Comparison of ENCODE assay signal across 2 cellular contexts in genomic region chr12:615620-616019, GRCh38.
TF ChIP-seq lines count a peak whose summit lies in the region.

No MANE protein-coding gene starts in this region.

TF ChIP-seq in liver, 16 proteins besides CTCF, POLR2A, EP300 and RAD21:
- TF ChIP-seq NR2F2 (IDR thresholded peaks at IDR 0.05), result peak; percentile 94
- TF ChIP-seq YY1 (IDR thresholded peaks at IDR 0.05), result no peak
- TF ChIP-seq ZBTB33 (IDR thresholded peaks at IDR 0.05), result no peak
- TF ChIP-seq SP1 (IDR thresholded peaks at IDR 0.05), result peak; percentile 26

TF ChIP-seq in HepG2, 621 proteins besides CTCF, POLR2A, EP300 and RAD21:
- no peak for TF ChIP-seq NR0B2 (CRISPR knock-in tag; IDR thresholded peaks at IDR 0.05)
- TF ChIP-seq RNF219 (CRISPR knock-in tag; IDR thresholded peaks at IDR 0.05), result no peak
- TF ChIP-seq PRPF4 (IDR thresholded peaks at IDR 0.05; ENCODE audit: low read depth, low read length, poor library complexity, severe bottlenecking), result no peak
- TF ChIP-seq SRSF9 (IDR thresholded peaks at IDR 0.05; ENCODE audit: borderline replicate concordance, insufficient read depth, low read depth, low read length, poor library complexity, severe bottlenecking), result no peak
- TF ChIP-seq SRF (IDR thresholded peaks at IDR 0.05; ENCODE audit: low read depth, low read length), result no peak
- no peak for TF ChIP-seq KDM5B (CRISPR knock-in tag; IDR thresholded peaks at IDR 0.05; ENCODE audit: borderline replicate concordance)
- no peak for TF ChIP-seq SNAPC5 (CRISPR knock-in tag; IDR thresholded peaks at IDR 0.05; ENCODE audit: borderline replicate concordance)
- TF ChIP-seq HOXA3 (CRISPR knock-in tag; IDR thresholded peaks at IDR 0.05), result no peak
- TF ChIP-seq EED (CRISPR knock-in tag; IDR thresholded peaks at IDR 0.05), result no peak
- TF ChIP-seq FOSL2 (CRISPR knock-in tag; IDR thresholded peaks at IDR 0.05), result no peak
- TF ChIP-seq TERF1 (CRISPR knock-in tag; IDR thresholded peaks at IDR 0.05), result no peak
- no peak for TF ChIP-seq ONECUT2 (CRISPR knock-in tag; IDR thresholded peaks at IDR 0.05)
- TF ChIP-seq CHD2 (IDR thresholded peaks at IDR 0.05; ENCODE audit: low read depth, low read length), result no peak
- TF ChIP-seq MED1 (CRISPR knock-in tag; IDR thresholded peaks at IDR 0.05), result no peak
- TF ChIP-seq ZNF446 (CRISPR knock-in tag; IDR thresholded peaks at IDR 0.05), result no peak
- TF ChIP-seq TP53 (CRISPR knock-in tag; conservative IDR thresholded peaks at IDR 0.05), result no peak
- TF ChIP-seq ZBTB14 (CRISPR knock-in tag; IDR thresholded peaks at IDR 0.05), result no peak
- no peak for TF ChIP-seq ZNF335 (CRISPR knock-in tag; IDR thresholded peaks at IDR 0.05)
- no peak for TF ChIP-seq ZNF280D (CRISPR knock-in tag; IDR thresholded peaks at IDR 0.05)
- no peak for TF ChIP-seq ARID3A (IDR thresholded peaks at IDR 0.05; ENCODE audit: low read depth, low read length)
